Comparison of ENCODE assay signal across 8 cellular contexts in genomic region chr1:156245451-156246232, GRCh38. TPM values are rescaled to one million over a fixed set of nuclear protein-coding genes. Genes with fewer than 3 reads are reported as not detected.
DNase-seq lines count a peak whose midpoint lies in the region; ATAC-seq and TF ChIP-seq lines count a peak whose summit lies in the region.

No MANE protein-coding gene starts in this region.

- no peak overlapping the region for H3K9ac ChIP-seq in HUES6 (ENCODE audit: low read length)

- H3K27ac ChIP-seq in HUES6 (ENCODE audit: low read depth, low read length) (no peak overlapping the region), left ventricle myocardium inferior (replicated peaks) (no peak overlapping the region), SJCRH30 (no peak overlapping the region)

- H3K27me3 ChIP-seq in HUES6 (ENCODE audit: control insufficient read depth, insufficient read depth, low read length), result no peaks in the 10 kb centered on the region
- H3K27me3 ChIP-seq in left ventricle myocardium inferior (ENCODE audit: low read depth), result peaks cover 21% of the 10 kb centered on the region
- H3K27me3 ChIP-seq in SJCRH30, result no peaks in the 10 kb centered on the region

- no peaks in the 10 kb centered on the region for H3K9me3 ChIP-seq in HUES6 (ENCODE audit: control insufficient read depth, insufficient read depth, low read depth, low read length)
- no peaks in the 10 kb centered on the region for H3K9me3 ChIP-seq in left ventricle myocardium inferior (replicated peaks)
- no peaks in the 10 kb centered on the region for H3K9me3 ChIP-seq in SJCRH30 (replicated peaks)

- peak overlapping the region; percentile 90 for H3K27ac Mint-ChIP-seq in stimulated activated naive B cell treated with anti-CD40 and anti-IgM and Interleukin-4, amounts not matched to agents 10 μg/mL and 1 μg/mL and 100 μg/mL, for 72 hours

- no peak for TF ChIP-seq CTCF in left ventricle myocardium inferior (IDR thresholded peaks at IDR 0.05; ENCODE audit: borderline replicate concordance)

- no peaks in the 10 kb centered on the region for H3K9me3 Mint-ChIP-seq in stimulated activated naive B cell treated with anti-CD40 and anti-IgM and Interleukin-4, amounts not matched to agents 10 μg/mL and 1 μg/mL and 100 μg/mL, for 72 hours

- H3K36me3 ChIP-seq in HUES6 (ENCODE audit: control insufficient read depth, insufficient read depth, low read length) (peaks cover 30% of the 10 kb centered on the region), left ventricle myocardium inferior (peaks cover 19% of the 10 kb centered on the region), SJCRH30 (peaks cover 3% of the 10 kb centered on the region; the same call in 1 of the 2 replicates)

- ATAC-seq in stimulated activated naive B cell treated with anti-CD40 and anti-IgM and Interleukin-4, amounts not matched to agents 10 μg/mL and 1 μg/mL and 100 μg/mL, for 72 hours (replicated peaks), result peak; percentile 64 to 69
- ATAC-seq in HG02588 (IDR thresholded peaks at IDR 0.05; ENCODE audit: unreplicated experiment) (no peak), HG03095 (IDR thresholded peaks at IDR 0.05; ENCODE audit: unreplicated experiment) (no peak)

- peak overlapping the region; percentile 83 to 84 for H3K4me3 Mint-ChIP-seq in stimulated activated naive B cell treated with anti-CD40 and anti-IgM and Interleukin-4, amounts not matched to agents 10 μg/mL and 1 μg/mL and 100 μg/mL, for 72 hours

- peaks cover 20 to 29% of the 10 kb centered on the region in 2 donors for H3K4me1 Mint-ChIP-seq in stimulated activated naive B cell treated with anti-CD40 and anti-IgM and Interleukin-4, amounts not matched to agents 10 μg/mL and 1 μg/mL and 100 μg/mL, for 72 hours

- peaks cover 21% of the 10 kb centered on the region for H3K4me1 ChIP-seq in HUES6 (ENCODE audit: control insufficient read depth, insufficient read depth, low read length)
- peaks cover 45% of the 10 kb centered on the region for H3K4me1 ChIP-seq in left ventricle myocardium inferior
- H3K4me1 ChIP-seq in SJCRH30, result peaks cover 8% of the 10 kb centered on the region

- intact Hi-C loops in left ventricle myocardium inferior (cut with micrococcal nuclease), result no loop called here

- peaks cover 11 to 22% of the 10 kb centered on the region in 2 donors for H3K27me3 Mint-ChIP-seq in stimulated activated naive B cell treated with anti-CD40 and anti-IgM and Interleukin-4, amounts not matched to agents 10 μg/mL and 1 μg/mL and 100 μg/mL, for 72 hours

- DNase-seq in DMS153 treated with DMSO at 0.1 percent for 48 hours (lab: John Stamatoyannopoulos, UW; ENCODE audit: unreplicated experiment), result peak; percentile 30
- DNase-seq in activated T-cell treated with anti-CD3 and anti-CD28 coated beads, Interleukin-2, amount 50 U/mL, for 48 hours, result peak; percentile 52 to 64
- DNase-seq in left ventricle myocardium inferior, result no peak
- no peak for DNase-seq in stimulated activated naive B cell treated with anti-CD40 and anti-IgM and Interleukin-4, amounts not matched to agents 10 μg/mL and 1 μg/mL and 100 μg/mL, for 72 hours
- DNase-seq in SJCRH30, result no peak

- peaks cover 25 to 45% of the 10 kb centered on the region in 2 donors for H3K36me3 Mint-ChIP-seq in stimulated activated naive B cell treated with anti-CD40 and anti-IgM and Interleukin-4, amounts not matched to agents 10 μg/mL and 1 μg/mL and 100 μg/mL, for 72 hours

- H3K4me3 ChIP-seq in HUES6 (ENCODE audit: low read depth, low read length), result peak overlapping the region; percentile 30; the same call in 1 of the 2 replicates
- peak overlapping the region; percentile 53 for H3K4me3 ChIP-seq in left ventricle myocardium inferior
- no peak overlapping the region for H3K4me3 ChIP-seq in SJCRH30

RNA-seq across cellular contexts. Expression of gene PAQR6, which starts 2.2 kb away (rescaled TPM):
- total RNA-seq in left ventricle myocardium inferior, result 0.47 TPM
- total RNA-seq in SJCRH30 (2014; rRNA removed; shearing (Covaris generic)), result 1.2 and 1.7 TPM in 2 replicates

RNA-seq across cellular contexts. Expression of gene BGLAP, which starts 3.7 kb away (rescaled TPM):
- 0.30 TPM for total RNA-seq in left ventricle myocardium inferior
- total RNA-seq in SJCRH30 (2014; rRNA removed; shearing (Covaris generic)), result 0.18 and 0.38 TPM in 2 replicates

RNA-seq across cellular contexts. Expression of gene PMF1, which starts 32.8 kb away (rescaled TPM):
- total RNA-seq in left ventricle myocardium inferior, result 55.8 TPM
- total RNA-seq in SJCRH30 (2014; rRNA removed; shearing (Covaris generic)), result 59.7 and 63.5 TPM in 2 replicates

RNA-seq across cellular contexts. Expression of gene SMG5, which starts 37.0 kb away (rescaled TPM):
- total RNA-seq in left ventricle myocardium inferior, result 91.1 TPM
- total RNA-seq in SJCRH30 (2014; rRNA removed; shearing (Covaris generic)), result 70.3 and 74.2 TPM in 2 replicates

RNA-seq across cellular contexts. Expression of gene TMEM79, which starts 38.5 kb away (rescaled TPM):
- total RNA-seq in left ventricle myocardium inferior, result 1.5 TPM
- 2.6 and 2.7 TPM in 2 replicates for total RNA-seq in SJCRH30 (2014; rRNA removed; shearing (Covaris generic))

Comparison
In these comparisons a context has a peak if more than half of its experiments do, and no peak if none do; other contexts are left out.
1. DNase-seq: peak in DMS153 treated with DMSO at 0.1 percent for 48 hours (single experiment) and activated T-cell treated with anti-CD3 and anti-CD28 coated beads, Interleukin-2, amount 50 U/mL, for 48 hours (2 of 2); none in left ventricle myocardium inferior (single experiment), stimulated activated naive B cell treated with anti-CD40 and anti-IgM and Interleukin-4, amounts not matched to agents 10 μg/mL and 1 μg/mL and 100 μg/mL, for 72 hours (single experiment) and SJCRH30 (0 of 2).
2. ATAC-seq: peak in stimulated activated naive B cell treated with anti-CD40 and anti-IgM and Interleukin-4, amounts not matched to agents 10 μg/mL and 1 μg/mL and 100 μg/mL, for 72 hours (2 of 2); none in HG02588 (single experiment) and HG03095 (single experiment).